In the genomic region with DNA sequence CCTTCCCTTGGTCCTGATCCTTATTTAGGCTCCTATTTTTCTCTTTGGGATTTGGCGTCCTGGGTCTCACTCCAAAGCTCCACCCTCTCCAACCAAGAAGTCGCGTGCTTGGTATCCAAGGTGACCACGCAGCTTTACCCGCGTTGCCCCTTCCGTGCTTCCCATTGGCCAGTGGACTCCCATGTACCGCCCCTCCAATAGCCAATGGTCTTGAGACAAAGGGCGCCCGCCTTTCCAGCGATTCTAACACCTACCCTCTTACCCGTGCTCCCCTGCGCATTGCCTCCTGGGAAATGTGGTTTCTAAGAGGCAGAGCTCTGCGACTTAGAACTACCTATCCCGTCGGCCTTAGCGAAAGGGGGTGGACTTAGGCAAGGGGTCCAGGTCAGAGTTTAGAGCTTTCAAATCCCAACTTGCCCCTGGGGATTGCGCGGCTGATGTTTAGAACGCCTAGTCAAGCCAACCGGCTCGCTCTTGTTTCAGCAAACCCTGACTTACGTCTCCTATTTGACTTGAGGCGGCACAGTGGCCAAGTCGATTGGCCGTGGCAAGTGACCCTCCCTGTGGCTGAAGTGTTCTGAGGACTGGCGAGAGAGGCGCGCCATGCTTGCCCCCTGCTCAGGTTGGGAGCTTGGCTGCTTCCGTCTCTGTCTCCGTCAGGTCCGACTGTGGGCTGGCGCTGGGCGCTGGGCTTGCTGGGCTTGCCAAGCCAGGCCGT, we compare ENCODE assay signal across 8 cellular contexts. TPM values are rescaled to one million over a fixed set of nuclear protein-coding genes. Genes with fewer than 3 reads are reported as not detected.
DNase-seq lines count a peak whose midpoint lies in the region; ATAC-seq, FAIRE-seq and TF ChIP-seq lines count a peak whose summit lies in the region.
"Not testable (repeated sequence)": the region's sequence is repeated elsewhere in the genome, so short reads cannot be mapped to it uniquely, and the experiment has no call there.

A gene (plus strand): TSS at position 395 of the 718 bp plus-strand sequence. CDS start 209 bp downstream, at position 604.

- H3K36me3 ChIP-seq in adrenal gland (replicated peaks in 1 of 2); parathyroid adenoma (ENCODE audit: control insufficient read depth, insufficient read depth, low read length); tibial artery: not testable (repeated sequence)

- not testable (repeated sequence) for H3K9ac ChIP-seq in parathyroid adenoma

- intact Hi-C loops in adrenal gland (cut with DNase I); tibial artery (cut with DNase I; ENCODE audit: low total_unique reads): not testable (repeated sequence)
- intact Hi-C loops in cardiac septum (cut with DNase I) = loop anchor here (10.0 kb wide), 1 partner anchor 326 kb away; a partner anchor contains a TSS

- H3K4me1 ChIP-seq in adrenal gland (replicated peaks in 1 of 2) = peaks cover 0 to 11% of the 10 kb centered on the region in 2 donors
- not testable (repeated sequence) for H3K4me1 ChIP-seq in parathyroid adenoma
- H3K4me1 ChIP-seq in tibial artery = peaks cover 0 to 19% (median 5%) of the 10 kb centered on the region in 4 donors

- H3K79me2 ChIP-seq in parathyroid adenoma = peaks cover 11% of the 10 kb centered on the region

- 0 to 1% (median 0%) methylated on average over 19 to 34 of the region's 35 CpGs for whole genome bisulfite sequencing in adrenal gland, 4 donors

- H3K9me3 ChIP-seq in adrenal gland (replicated peaks in 1 of 3); parathyroid adenoma (ENCODE audit: control insufficient read depth, low read length); tibial artery: not testable (repeated sequence)

- TF ChIP-seq POLR2A in GM12892 (IDR thresholded peaks at IDR 0.05; ENCODE audit: low read depth, low read length) = peak; percentile 47; the same call in 1 of the 2 replicates
- TF ChIP-seq POLR2A in adrenal gland (IDR thresholded peaks at IDR 0.05) = peak in 1 of 2 donors; percentile 59

- H3K27me3 ChIP-seq in adrenal gland; parathyroid adenoma (ENCODE audit: control insufficient read depth, insufficient read depth, low read length); tibial artery: not testable (repeated sequence)

- peak; percentile 97 for ATAC-seq in HG02840 (IDR thresholded peaks at IDR 0.05; ENCODE audit: low FRiP score, unreplicated experiment)

- H3K4me3 ChIP-seq in adrenal gland = peak within 1 kb of the TSS in 3 of 4 donors; percentile 35 to 72 (median 36)
- peak within 1 kb of the TSS; percentile 84 for H3K4me3 ChIP-seq in parathyroid adenoma (ENCODE audit: low read depth, low read length)
- peak within 1 kb of the TSS; percentile 70 to 74 for H3K4me3 ChIP-seq in tibial artery

- H3K27ac ChIP-seq in adrenal gland (peak within 1 kb of the TSS in 3 of 5 donors; percentile 37 to 80 (median 59)), parathyroid adenoma (peak within 1 kb of the TSS; percentile 56), tibial artery (peak within 1 kb of the TSS; percentile 80 to 83)

- peak; percentile 65 for DNase-seq in GM12892 (ENCODE audit: insufficient read length)
- DNase-seq in NCI-H1436 (lab: John Stamatoyannopoulos, UW) = peak; percentile 99
- peak; percentile 100 for DNase-seq in SW480 (ENCODE audit: low spot score)
- peak; percentile 97 to 100 (median 99) for DNase-seq in adrenal gland
- peak; percentile 98 for DNase-seq in cardiac septum (ENCODE audit: low spot score)
- peak; percentile 99 to 100 for DNase-seq in tibial artery

- H3K4me2 ChIP-seq in parathyroid adenoma (ENCODE audit: low read length) = peak within 1 kb of the TSS; percentile 62

- TF ChIP-seq CTCF in adrenal gland (IDR thresholded peaks at IDR 0.05); parathyroid adenoma (IDR thresholded peaks at IDR 0.05); tibial artery (IDR thresholded peaks at IDR 0.05): not testable (repeated sequence)

- FAIRE-seq in GM12892 (lab: Jason Lieb, UNC) = peak; percentile 99

- peak within 1 kb of the TSS; percentile 78 for H2AFZ ChIP-seq in parathyroid adenoma

RNA-seq across cellular contexts. Expression of the gene that starts here (rescaled TPM):
- polyA plus RNA-seq in GM12892 (2012; ENCODE audit: missing spikeins) = 7.7 TPM
- total RNA-seq in adrenal gland = 10 to 100 TPM in 6 of 8 donors, 1 to 10 TPM in 2; 6.1 to 25.6 (median 11.2) TPM
- 1 to 10 TPM; 5.9 to 8.5 (median 6.0) TPM for polyA plus RNA-seq in adrenal gland
- total RNA-seq in cardiac septum = 6.7 TPM

Comparison
In these comparisons a context has a peak if more than half of its experiments do, and no peak if none do; other contexts are left out.
1. Peak in every context shown above with its lines: DNase-seq, ATAC-seq, H3K4me3 ChIP-seq and H3K27ac ChIP-seq.